ENCODE assay signal across 7 cellular contexts in genomic region chr11:133413726-133414125, GRCh38.
"Had no signal": no experiment of that assay in that cellular context is flagged by ENCODE, and none has a peak within 500 bp of the region (broad histone marks: within the 10 kb centered on the region; RNA-seq: fewer than 3 reads in every experiment).

No MANE protein-coding gene starts in this region.

- H3K9ac ChIP-seq: GM23248 had no signal

- H3K4me3 Mint-ChIP-seq: H9, HFFc6 had no signal

- ATAC-seq: K562 had no signal

- H3K27ac ChIP-seq: GM23248 had no signal

- DNase-seq: GM23248, H9, HCEC 1CT, HFFc6, IMR-90, KG1 had no signal

- H3K27ac Mint-ChIP-seq: H9, HFFc6 had no signal

- H2AFZ ChIP-seq: GM23248 had no signal

- H3K4me3 ChIP-seq: GM23248, K562 had no signal
